1 cellular context compared by ENCODE assay signal in genomic region chr13:27533155-27533643, GRCh38.
TF ChIP-seq lines count a peak whose summit lies in the region.

No MANE protein-coding gene starts in this region.

TF ChIP-seq in K562, 482 proteins besides CTCF, POLR2A, EP300 and RAD21 (continued from another document):
- TF ChIP-seq BCOR (IDR thresholded peaks at IDR 0.05) (no peak), ZNF707 (CRISPR knock-in tag; conservative IDR thresholded peaks at IDR 0.05) (no peak), NR4A1 (CRISPR knock-in tag; IDR thresholded peaks at IDR 0.05) (no peak), NR4A1 (tag; IDR thresholded peaks at IDR 0.05) (no peak), CTCFL (IDR thresholded peaks at IDR 0.05; ENCODE audit: borderline replicate concordance, insufficient read depth, low read depth, low read length, poor library complexity, severe bottlenecking) (peak; percentile 76), ZNF316 (IDR thresholded peaks at IDR 0.05) (no peak), LARP7 (IDR thresholded peaks at IDR 0.05) (no peak), ZNF551 (CRISPR knock-in tag; IDR thresholded peaks at IDR 0.05) (no peak), CTBP1 (IDR thresholded peaks at IDR 0.05; ENCODE audit: borderline replicate concordance) (peak; percentile 18; the same call in 1 of the 2 replicates), RBM34 (IDR thresholded peaks at IDR 0.05; ENCODE audit: borderline replicate concordance, insufficient read depth, low read length) (no peak), RB1 (IDR thresholded peaks at IDR 0.05; ENCODE audit: low read depth) (0 out of 2 replicates have a peak, but pooled peaks have one; percentile 42), CSDE1 (IDR thresholded peaks at IDR 0.05) (no peak), SRSF7 (optimal IDR thresholded peaks at IDR 0.05; ENCODE audit: low read depth, low read length) (no peak), SIN3B (IDR thresholded peaks at IDR 0.05; ENCODE audit: low read depth) (no peak), ZNF133 (CRISPR knock-in tag; IDR thresholded peaks at IDR 0.05) (no peak), GATA2 (CRISPR knock-in tag; IDR thresholded peaks at IDR 0.05) (no peak), MBD2 (IDR thresholded peaks at IDR 0.05; ENCODE audit: borderline replicate concordance, low read depth) (no peak), GTF2B (IDR thresholded peaks at IDR 0.05; ENCODE audit: extremely low read depth, insufficient read length) (no peak), SMC3 (conservative IDR thresholded peaks at IDR 0.05; ENCODE audit: insufficient read depth, low read depth, low read length) (peak; percentile 78), CBX1 (IDR thresholded peaks at IDR 0.05; ENCODE audit: low read depth) (no peak)
- TF ChIP-seq, protein P1, sequence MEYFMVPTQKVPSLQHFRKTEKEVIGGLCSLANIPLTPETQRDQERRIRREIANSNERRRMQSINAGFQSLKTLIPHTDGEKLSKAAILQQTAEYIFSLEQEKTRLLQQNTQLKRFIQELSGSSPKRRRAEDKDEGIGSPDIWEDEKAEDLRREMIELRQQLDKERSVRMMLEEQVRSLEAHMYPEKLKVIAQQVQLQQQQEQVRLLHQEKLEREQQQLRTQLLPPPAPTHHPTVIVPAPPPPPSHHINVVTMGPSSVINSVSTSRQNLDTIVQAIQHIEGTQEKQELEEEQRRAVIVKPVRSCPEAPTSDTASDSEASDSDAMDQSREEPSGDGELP (CRISPR knock-in tag; IDR thresholded peaks at IDR 0.05; ENCODE audit: borderline replicate concordance), result 0 out of 2 replicates have a peak, but pooled peaks have one; percentile 43
- TF ChIP-seq, protein P2, sequence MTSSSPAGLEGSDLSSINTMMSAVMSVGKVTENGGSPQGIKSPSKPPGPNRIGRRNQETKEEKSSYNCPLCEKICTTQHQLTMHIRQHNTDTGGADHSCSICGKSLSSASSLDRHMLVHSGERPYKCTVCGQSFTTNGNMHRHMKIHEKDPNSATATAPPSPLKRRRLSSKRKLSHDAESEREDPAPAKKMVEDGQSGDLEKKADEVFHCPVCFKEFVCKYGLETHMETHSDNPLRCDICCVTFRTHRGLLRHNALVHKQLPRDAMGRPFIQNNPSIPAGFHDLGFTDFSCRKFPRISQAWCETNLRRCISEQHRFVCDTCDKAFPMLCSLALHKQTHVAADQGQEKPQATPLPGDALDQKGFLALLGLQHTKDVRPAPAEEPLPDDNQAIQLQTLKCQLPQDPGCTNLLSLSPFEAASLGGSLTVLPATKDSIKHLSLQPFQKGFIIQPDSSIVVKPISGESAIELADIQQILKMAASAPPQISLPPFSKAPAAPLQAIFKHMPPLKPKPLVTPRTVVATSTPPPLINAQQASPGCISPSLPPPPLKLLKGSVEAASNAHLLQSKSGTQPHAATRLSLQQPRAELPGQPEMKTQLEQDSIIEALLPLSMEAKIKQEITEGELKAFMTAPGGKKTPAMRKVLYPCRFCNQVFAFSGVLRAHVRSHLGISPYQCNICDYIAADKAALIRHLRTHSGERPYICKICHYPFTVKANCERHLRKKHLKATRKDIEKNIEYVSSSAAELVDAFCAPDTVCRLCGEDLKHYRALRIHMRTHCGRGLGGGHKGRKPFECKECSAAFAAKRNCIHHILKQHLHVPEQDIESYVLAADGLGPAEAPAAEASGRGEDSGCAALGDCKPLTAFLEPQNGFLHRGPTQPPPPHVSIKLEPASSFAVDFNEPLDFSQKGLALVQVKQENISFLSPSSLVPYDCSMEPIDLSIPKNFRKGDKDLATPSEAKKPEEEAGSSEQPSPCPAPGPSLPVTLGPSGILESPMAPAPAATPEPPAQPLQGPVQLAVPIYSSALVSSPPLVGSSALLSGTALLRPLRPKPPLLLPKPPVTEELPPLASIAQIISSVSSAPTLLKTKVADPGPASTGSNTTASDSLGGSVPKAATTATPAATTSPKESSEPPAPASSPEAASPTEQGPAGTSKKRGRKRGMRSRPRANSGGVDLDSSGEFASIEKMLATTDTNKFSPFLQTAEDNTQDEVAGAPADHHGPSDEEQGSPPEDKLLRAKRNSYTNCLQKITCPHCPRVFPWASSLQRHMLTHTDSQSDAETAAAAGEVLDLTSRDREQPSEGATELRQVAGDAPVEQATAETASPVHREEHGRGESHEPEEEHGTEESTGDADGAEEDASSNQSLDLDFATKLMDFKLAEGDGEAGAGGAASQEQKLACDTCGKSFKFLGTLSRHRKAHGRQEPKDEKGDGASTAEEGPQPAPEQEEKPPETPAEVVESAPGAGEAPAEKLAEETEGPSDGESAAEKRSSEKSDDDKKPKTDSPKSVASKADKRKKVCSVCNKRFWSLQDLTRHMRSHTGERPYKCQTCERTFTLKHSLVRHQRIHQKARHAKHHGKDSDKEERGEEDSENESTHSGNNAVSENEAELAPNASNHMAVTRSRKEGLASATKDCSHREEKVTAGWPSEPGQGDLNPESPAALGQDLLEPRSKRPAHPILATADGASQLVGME (CRISPR knock-in tag; IDR thresholded peaks at IDR 0.05), result no peak
TF ChIP-seq in K562: peak in this region for 10.
